Comparison of ENCODE assay signal across 15 cellular contexts in the genomic region with DNA sequence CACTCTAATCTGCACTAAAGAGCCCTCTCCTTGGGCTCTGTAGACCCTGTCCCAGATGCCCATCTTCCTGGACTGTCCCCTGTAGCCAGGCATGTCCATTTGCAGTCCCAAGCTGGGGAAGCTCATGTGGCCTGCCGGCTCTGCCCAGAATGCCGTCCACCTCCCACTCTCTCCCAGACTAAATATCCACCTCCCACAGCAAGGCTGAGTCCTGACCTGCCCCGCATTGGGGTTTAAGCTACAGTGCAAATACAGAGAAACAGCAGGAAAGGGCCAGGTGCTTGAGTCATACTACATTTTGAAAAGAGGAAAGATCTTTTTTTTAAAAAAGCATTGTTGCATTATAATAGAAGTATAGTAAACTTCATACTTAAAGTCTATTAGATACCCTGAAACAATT. TPM values are rescaled to one million over a fixed set of nuclear protein-coding genes. Genes with fewer than 3 reads are reported as not detected.
A peak's percentile ranks its signal among the peaks of the same experiment; 100 is the strongest.
DNase-seq lines count a peak whose midpoint lies in the region; TF ChIP-seq lines count a peak whose summit lies in the region.
"Had no signal": no experiment of that assay in that cellular context is flagged by ENCODE, and none has a peak within 500 bp of the region (broad histone marks: within the 10 kb centered on the region; RNA-seq: fewer than 3 reads in every experiment).

No MANE protein-coding gene starts in this region.

- POLR2A ChIA-PET in RWPE1 (lab: Yijun Ruan, JAX; ENCODE audit: low non-redundant PET) = interaction anchor here (0.7 to 1.0 kb wide), 2 partner anchors 16 to 541 kb away, joined by 3 read pairs; no protein-coding TSS in a partner anchor

- DNase-seq in NCI-H146 treated with DMSO at 0.1 percent for 48 hours (lab: John Stamatoyannopoulos, UW; ENCODE audit: unreplicated experiment) (peak; percentile 68), RWPE1 (ENCODE audit: low spot score) (peak; percentile 55), epithelial cell of esophagus (ENCODE audit: low read depth) (peak; percentile 92), posterior vena cava (ENCODE audit: low spot score) (peak; percentile 14), dorsolateral prefrontal cortex (no peak), ACHN (no peak), NCI-H526 treated with DMSO at 0.1 percent for 48 hours (lab: John Stamatoyannopoulos, UW) (no peak)
- DNase-seq: BE2C; CD4-positive, alpha-beta memory T cell; DND-41; GDM1; NCI-H1436 treated with DMSO at 0.1 percent for 48 hours; NCI-H2107; NCI-H446; NCI-H774 had no signal

- intact Hi-C loops in posterior vena cava (cut with DNase I) (no loop called here), dorsolateral prefrontal cortex (cut with DNase I) (no loop called here)

- in situ Hi-C loops in ACHN (cut with HindIII; ENCODE audit: low pct_ligation_motif_present, low pct_unique_long_range_greater_than_20kb, low sequenced_read_pairs) = no loop called here

- H3K4me3 ChIP-seq in epithelial cell of esophagus (ENCODE audit: low read length) = peak overlapping the region; percentile 16
- H3K4me3 ChIP-seq in dorsolateral prefrontal cortex = no peak overlapping the region

- TF ChIP-seq CTCF in RWPE1 (conservative IDR thresholded peaks at IDR 0.05; ENCODE audit: low read depth) (no peak), epithelial cell of esophagus (IDR thresholded peaks at IDR 0.05; ENCODE audit: insufficient read depth, low read depth, low read length, missing control alignments) (no peak), dorsolateral prefrontal cortex (IDR thresholded peaks at IDR 0.05 in 54 of 56, conservative IDR thresholded peaks at IDR 0.05 in 2 of 56; ENCODE audit: low read depth in 1 of 56, partially characterized antibody in 56 of 56) (no peak)

- H3K27me3 ChIP-seq in dorsolateral prefrontal cortex = peaks cover 0 to 32% (median 18%) of the 10 kb centered on the region in 45 donors

- CTCF ChIA-PET in RWPE1 (lab: Yijun Ruan, JAX) = interaction anchor here (0.7 kb wide), 2 partner anchors 10 to 41 kb away, joined by 3 to 4 read pairs; no protein-coding TSS in a partner anchor

- peak overlapping the region; percentile 96 for H3K27ac ChIP-seq in RWPE1
- H3K27ac ChIP-seq in dorsolateral prefrontal cortex = no peak overlapping the region

RNA-seq across cellular contexts. Expression of gene ST6GALNAC2, which starts 3.0 kb away (rescaled TPM):
- total RNA-seq in posterior vena cava = 1 to 10 TPM; 3.0 to 3.1 TPM
- total RNA-seq in dorsolateral prefrontal cortex = 10 to 100 TPM in 1 of 120 experiments, 1 to 10 TPM in 98, under 1 TPM in 16, not detected in 5; 0.38 to 10.0 (median 1.8) TPM

RNA-seq across cellular contexts. Expression of gene PRCD, which starts 42.8 kb away (rescaled TPM):
- 1 to 10 TPM; 1.6 to 4.7 TPM for total RNA-seq in posterior vena cava
- 10 to 100 TPM in 118 of 120 experiments, 1 to 10 TPM in 2; 9.7 to 74.7 (median 21.5) TPM for total RNA-seq in dorsolateral prefrontal cortex
- total RNA-seq: CD4-positive, alpha-beta memory T cell had no signal

RNA-seq across cellular contexts. Expression of gene CYGB, which starts 45.2 kb away (rescaled TPM):
- total RNA-seq in posterior vena cava (10 to 100 TPM; 16.3 to 24.5 TPM), dorsolateral prefrontal cortex (10 to 100 TPM in 118 of 120 experiments, 1 to 10 TPM in 2; 7.1 to 34.6 (median 19.7) TPM)
- total RNA-seq: CD4-positive, alpha-beta memory T cell had no signal

Comparison
In these comparisons a context has a peak if more than half of its experiments do, and no peak if none do; other contexts are left out.
1. DNase-seq: peak in NCI-H146 treated with DMSO at 0.1 percent for 48 hours (single experiment), RWPE1 (single experiment), epithelial cell of esophagus (single experiment) and posterior vena cava (single experiment); none in dorsolateral prefrontal cortex (0 of 10), ACHN (single experiment) and NCI-H526 treated with DMSO at 0.1 percent for 48 hours (single experiment).